ENCODE assay signal across 22 cellular contexts in genomic region chr5:462051-462481, GRCh38. TPM values are rescaled to one million over a fixed set of nuclear protein-coding genes. Genes with fewer than 3 reads are reported as not detected.
DNase-seq lines count a peak whose midpoint lies in the region; ATAC-seq and TF ChIP-seq lines count a peak whose summit lies in the region.
"Had no signal": no experiment of that assay in that cellular context is flagged by ENCODE, and none has a peak within 500 bp of the region (broad histone marks: within the 10 kb centered on the region; RNA-seq: fewer than 3 reads in every experiment).

No MANE protein-coding gene starts in this region.

- H3K27me3 Mint-ChIP-seq in glutamatergic neuron (ENCODE audit: unreplicated experiment) (peaks cover 3% of the 10 kb centered on the region), Caco-2 (ENCODE audit: insufficient read depth, unreplicated experiment) (no peaks in the 10 kb centered on the region)
- no peaks in the 10 kb centered on the region for H3K27me3 Mint-ChIP-seq in stimulated activated naive B cell treated with anti-CD40 and anti-IgM and Interleukin-4, amounts not matched to agents 10 μg/mL and 1 μg/mL and 100 μg/mL, for 72 hours
- H3K27me3 Mint-ChIP-seq: progenitor cell of endocrine pancreas, T-cell had no signal

- H3K27ac Mint-ChIP-seq in glutamatergic neuron (ENCODE audit: unreplicated experiment) (no peak overlapping the region), Caco-2 (ENCODE audit: unreplicated experiment) (no peak overlapping the region)
- peak overlapping the region; percentile 84 for H3K27ac Mint-ChIP-seq in stimulated activated naive B cell treated with anti-CD40 and anti-IgM and Interleukin-4, amounts not matched to agents 10 μg/mL and 1 μg/mL and 100 μg/mL, for 72 hours
- H3K27ac Mint-ChIP-seq: mesothelial cell of epicardium, progenitor cell of endocrine pancreas, T-cell had no signal

- DNase-seq in activated effector memory CD4-positive, alpha-beta T cell treated with anti-CD3 and anti-CD28 coated beads, Interleukin-2, amount 50 U/mL, for 16 hours: peak; percentile 58
- DNase-seq in activated effector memory CD4-positive, alpha-beta T cell treated with Interleukin-2 at 50 U/mL for 16 hours: no peak
- DNase-seq in Peyer's patch (peak in 2 of 3 donors; percentile 37 to 42), glutamatergic neuron (peak; percentile 3), RPMI8226 (no peak), NCI-H2029 (lab: John Stamatoyannopoulos, UW) (no peak), Caco-2 (no peak)
- no peak for DNase-seq in stimulated activated naive B cell treated with anti-CD40 and anti-IgM and Interleukin-4, amounts not matched to agents 10 μg/mL and 1 μg/mL and 100 μg/mL, for 72 hours
- DNase-seq: activated gamma-delta T cell treated with Interleukin-2 at 50 U/mL for 16 hours; HCEC 1CT; kidney glomerular epithelial cell; NCI-H1105 treated with DMSO at 0.1 percent for 48 hours; NCI-H2107; NCI-H524 treated with DMSO at 0.1 percent for 48 hours; SIG-M5; stimulated activated CD8-positive, alpha-beta memory T cell treated with anti-CD3 and anti-CD28 coated beads, Interleukin-4, amount 100 ng/mL, for 48 hours had no signal

- H3K36me3 ChIP-seq in Peyer's patch (peaks cover 0 to 96% (median 0%) of the 10 kb centered on the region in 3 donors), Caco-2 (ENCODE audit: control insufficient read depth, insufficient read depth, low read length) (peaks cover 4% of the 10 kb centered on the region)

- H3K9me3 ChIP-seq in Peyer's patch (no peaks in the 10 kb centered on the region), Caco-2 (no peaks in the 10 kb centered on the region)
- H3K9me3 ChIP-seq: body of pancreas had no signal

- intact Hi-C loops in Caco-2 (cut with micrococcal nuclease; ENCODE audit: unreplicated experiment): no loop called here

- POLR2A ChIA-PET in Caco-2 (lab: Charles Lee): no interaction called here

- ATAC-seq in stimulated activated naive B cell treated with anti-CD40 and anti-IgM and Interleukin-4, amounts not matched to agents 10 μg/mL and 1 μg/mL and 100 μg/mL, for 72 hours (replicated peaks): no peak
- ATAC-seq: body of pancreas, GM12878, T-cell had no signal

- H3K9me3 Mint-ChIP-seq in glutamatergic neuron (ENCODE audit: unreplicated experiment) (no peaks in the 10 kb centered on the region), Caco-2 (ENCODE audit: unreplicated experiment) (no peaks in the 10 kb centered on the region)
- H3K9me3 Mint-ChIP-seq in stimulated activated naive B cell treated with anti-CD40 and anti-IgM and Interleukin-4, amounts not matched to agents 10 μg/mL and 1 μg/mL and 100 μg/mL, for 72 hours: peaks cover 7 to 17% of the 10 kb centered on the region in 2 donors
- H3K9me3 Mint-ChIP-seq: mesothelial cell of epicardium, T-cell had no signal

- H3K27ac ChIP-seq in Peyer's patch: no peak overlapping the region
- H3K27ac ChIP-seq: body of pancreas, C4-2B had no signal

- TF ChIP-seq CTCF in Peyer's patch (IDR thresholded peaks at IDR 0.05): no peak
- no peak for TF ChIP-seq CTCF in glutamatergic neuron (IDR thresholded peaks at IDR 0.05; ENCODE audit: partially characterized antibody, unreplicated experiment)
- TF ChIP-seq CTCF in Caco-2 (IDR thresholded peaks at IDR 0.05; ENCODE audit: insufficient read depth in 1 of 2, low read depth in 1 of 2, low read length in 1 of 2, severe bottlenecking in 1 of 2, unreplicated experiment in 1 of 2): no peak

- TF ChIP-seq POLR2A in Peyer's patch (IDR thresholded peaks at IDR 0.05): no peak

- H3K4me1 Mint-ChIP-seq in glutamatergic neuron (ENCODE audit: low read depth, unreplicated experiment) (no peaks in the 10 kb centered on the region), Caco-2 (ENCODE audit: low read depth, unreplicated experiment) (no peaks in the 10 kb centered on the region)
- H3K4me1 Mint-ChIP-seq in stimulated activated naive B cell treated with anti-CD40 and anti-IgM and Interleukin-4, amounts not matched to agents 10 μg/mL and 1 μg/mL and 100 μg/mL, for 72 hours: peaks cover 52 to 85% of the 10 kb centered on the region in 2 donors
- H3K4me1 Mint-ChIP-seq: mesothelial cell of epicardium had no signal

- CTCF ChIA-PET in Caco-2 (lab: Charles Lee): interaction anchor here (0.7 kb wide), 1 partner anchor 48 kb away, joined by 3 read pairs; no protein-coding TSS in a partner anchor

- H3K4me3 ChIP-seq in Peyer's patch (no peak overlapping the region), Caco-2 (ENCODE audit: low read depth, low read length) (no peak overlapping the region)
- H3K4me3 ChIP-seq: body of pancreas, GM12878 had no signal

- no TSS peak for BruUV-seq in Caco-2 (replicated peaks; lab: Mats Ljungman, UMichigan)

- H3K36me3 Mint-ChIP-seq in glutamatergic neuron (ENCODE audit: unreplicated experiment): peaks cover 12% of the 10 kb centered on the region
- H3K36me3 Mint-ChIP-seq in stimulated activated naive B cell treated with anti-CD40 and anti-IgM and Interleukin-4, amounts not matched to agents 10 μg/mL and 1 μg/mL and 100 μg/mL, for 72 hours: peaks cover 86 to 92% of the 10 kb centered on the region in 2 donors
- H3K36me3 Mint-ChIP-seq in Caco-2 (ENCODE audit: insufficient read depth, unreplicated experiment): peaks cover 42% of the 10 kb centered on the region

- H3K4me3 Mint-ChIP-seq in glutamatergic neuron (ENCODE audit: unreplicated experiment) (no peak overlapping the region), Caco-2 (ENCODE audit: unreplicated experiment) (no peak overlapping the region)
- H3K4me3 Mint-ChIP-seq in stimulated activated naive B cell treated with anti-CD40 and anti-IgM and Interleukin-4, amounts not matched to agents 10 μg/mL and 1 μg/mL and 100 μg/mL, for 72 hours: no peak overlapping the region
- H3K4me3 Mint-ChIP-seq: mesothelial cell of epicardium, T-cell had no signal

- H3K4me1 ChIP-seq in Peyer's patch (no peaks in the 10 kb centered on the region), Caco-2 (peaks cover 7% of the 10 kb centered on the region; the same call in 1 of the 2 replicates)

- H3K27me3 ChIP-seq in Peyer's patch (no peaks in the 10 kb centered on the region), Caco-2 (replicated peaks; ENCODE audit: control insufficient read depth, insufficient read depth, low read length) (no peaks in the 10 kb centered on the region)
- H3K27me3 ChIP-seq: body of pancreas had no signal

RNA-seq across cellular contexts. Expression of gene EXOC3, which starts 19.1 kb away (rescaled TPM):
- 100 to 1,000 TPM in 3 of 4 donors, 10 to 100 TPM in 1; 74.3 to 201 (median 141) TPM for total RNA-seq in Peyer's patch
- 55.4 TPM for total RNA-seq in glutamatergic neuron (ENCODE audit: unreplicated experiment)
- total RNA-seq in Caco-2 (2022): 41.9 and 44.5 TPM in 2 replicates

Comparison
In these comparisons a context has a peak if more than half of its experiments do, and no peak if none do; other contexts are left out.
1. DNase-seq: peak in activated effector memory CD4-positive, alpha-beta T cell treated with anti-CD3 and anti-CD28 coated beads, Interleukin-2, amount 50 U/mL, for 16 hours (single experiment), Peyer's patch (2 of 3) and glutamatergic neuron (single experiment); none in activated effector memory CD4-positive, alpha-beta T cell treated with Interleukin-2 at 50 U/mL for 16 hours (single experiment), stimulated activated naive B cell treated with anti-CD40 and anti-IgM and Interleukin-4, amounts not matched to agents 10 μg/mL and 1 μg/mL and 100 μg/mL, for 72 hours (single experiment), RPMI8226 (single experiment), NCI-H2029 (single experiment) and Caco-2 (0 of 2).